18 cellular contexts compared by ENCODE assay signal in the genomic region with DNA sequence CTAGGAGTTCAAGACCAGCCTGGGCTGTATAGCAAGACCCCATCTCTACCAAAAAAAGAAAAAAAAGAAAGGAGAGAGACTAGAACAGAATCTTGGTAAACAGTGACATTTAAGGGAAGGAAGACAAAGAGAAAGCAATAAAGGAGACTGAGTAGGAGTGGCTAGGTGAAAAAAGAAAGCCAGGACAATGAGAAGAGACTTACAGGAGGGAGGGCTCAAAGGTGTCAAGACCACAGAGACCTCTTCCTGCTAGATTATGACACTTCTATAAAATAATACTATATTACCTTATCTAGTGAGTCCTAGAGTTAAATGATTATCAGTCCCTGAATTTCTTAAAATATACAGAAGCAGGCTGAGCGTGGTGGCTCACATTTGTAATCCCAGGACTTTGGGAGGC. TPM values are rescaled to one million over a fixed set of nuclear protein-coding genes. Genes with fewer than 3 reads are reported as not detected.
DNase-seq lines count a peak whose midpoint lies in the region; ATAC-seq and TF ChIP-seq lines count a peak whose summit lies in the region.
"Had no signal": no experiment of that assay in that cellular context is flagged by ENCODE, and none has a peak within 500 bp of the region (broad histone marks: within the 10 kb centered on the region; RNA-seq: fewer than 3 reads in every experiment).

No MANE protein-coding gene starts in this region.

- POLR2A ChIA-PET in activated CD4-positive, alpha-beta memory T cell treated with anti-CD3 and anti-CD28 coated beads, Interleukin-2, amount 10 ng/mL, durations not matched to agents 7 days and 5 days (lab: Charles Lee): no interaction called here
- POLR2A ChIA-PET in activated CD4-positive, alpha-beta memory T cell treated with anti-CD3 and anti-CD28 coated beads for 36 hours (lab: Charles Lee): no interaction called here
- POLR2A ChIA-PET in CD4-positive, alpha-beta memory T cell (lab: Charles Lee; ENCODE audit: partially characterized antibody): no interaction called here

- peak; percentile 80 to 86 for ATAC-seq in natural killer cell treated with Interleukin-12 subunit alpha and Interleukin-12 subunit beta and Interleukin-15 and Interleukin-18, amount 100 ng/mL, for 72 hours
- ATAC-seq in HG02623 (IDR thresholded peaks at IDR 0.05; ENCODE audit: unreplicated experiment): no peak
- ATAC-seq: GM12878 had no signal

- H3K4me3 ChIP-seq in CD4-positive, alpha-beta memory T cell (ENCODE audit: low read length in 2 of 2): no peak overlapping the region
- H3K4me3 ChIP-seq: GM12878 had no signal

- H3K27ac Mint-ChIP-seq in activated CD4-positive, alpha-beta memory T cell treated with anti-CD3 and anti-CD28 coated beads, Interleukin-2, amount 10 ng/mL, durations not matched to agents 7 days and 5 days: peak overlapping the region; percentile 30
- H3K27ac Mint-ChIP-seq in activated CD4-positive, alpha-beta memory T cell treated with anti-CD3 and anti-CD28 coated beads for 36 hours: no peak overlapping the region
- H3K27ac Mint-ChIP-seq in CD4-positive, alpha-beta memory T cell: peak overlapping the region in 6 of 7 donors; percentile 17 to 86 (median 41)
- H3K27ac Mint-ChIP-seq in activated naive CD8-positive, alpha-beta T cell treated with anti-CD3 and anti-CD28 coated beads for 36 hours: peak overlapping the region; percentile 57
- H3K27ac Mint-ChIP-seq in natural killer cell treated with Interleukin-12 subunit alpha and Interleukin-12 subunit beta and Interleukin-15 and Interleukin-18, amount 100 ng/mL, for 72 hours: peak overlapping the region; percentile 63 to 74
- no peak overlapping the region for H3K27ac Mint-ChIP-seq in endothelial cell (ENCODE audit: unreplicated experiment)

- no peak for DNase-seq in activated CD4-positive, alpha-beta memory T cell treated with anti-CD3 and anti-CD28 coated beads, Interleukin-2, amount 10 ng/mL, durations not matched to agents 7 days and 5 days
- no peak for DNase-seq in activated CD4-positive, alpha-beta memory T cell treated with anti-CD3 and anti-CD28 coated beads for 36 hours
- DNase-seq in CD4-positive, alpha-beta memory T cell: peak in 1 of 5 donors; percentile 4
- no peak for DNase-seq in activated naive CD8-positive, alpha-beta T cell treated with anti-CD3 and anti-CD28 coated beads for 36 hours
- no peak for DNase-seq in natural killer cell treated with Interleukin-12 subunit alpha and Interleukin-12 subunit beta and Interleukin-15 and Interleukin-18, amount 100 ng/mL, for 72 hours (ENCODE audit: low spot score)
- DNase-seq in NCI-H345 treated with DMSO at 0.1 percent for 48 hours (lab: John Stamatoyannopoulos, UW; ENCODE audit: unreplicated experiment) (no peak), endothelial cell (ENCODE audit: low spot score) (no peak)
- DNase-seq: C1 segment of cervical spinal cord, DMS79, HCEC 1CT, Karpas-422, MM.1S, NCI-H1105, NCI-H187 treated with DMSO at 0.1 percent for 48 hours, NCI-H446 treated with DMSO at 0.1 percent for 48 hours, NCI-H774 had no signal

- no peaks in the 10 kb centered on the region for H3K4me1 ChIP-seq in CD4-positive, alpha-beta memory T cell (ENCODE audit: insufficient read depth, low read length)

- H3K9me3 Mint-ChIP-seq in activated CD4-positive, alpha-beta memory T cell treated with anti-CD3 and anti-CD28 coated beads, Interleukin-2, amount 10 ng/mL, durations not matched to agents 7 days and 5 days: no peaks in the 10 kb centered on the region
- H3K9me3 Mint-ChIP-seq in activated CD4-positive, alpha-beta memory T cell treated with anti-CD3 and anti-CD28 coated beads for 36 hours: no peaks in the 10 kb centered on the region
- H3K9me3 Mint-ChIP-seq in CD4-positive, alpha-beta memory T cell: no peaks in the 10 kb centered on the region
- H3K9me3 Mint-ChIP-seq in activated naive CD8-positive, alpha-beta T cell treated with anti-CD3 and anti-CD28 coated beads for 36 hours: no peaks in the 10 kb centered on the region
- H3K9me3 Mint-ChIP-seq in natural killer cell treated with Interleukin-12 subunit alpha and Interleukin-12 subunit beta and Interleukin-15 and Interleukin-18, amount 100 ng/mL, for 72 hours: no peaks in the 10 kb centered on the region
- H3K9me3 Mint-ChIP-seq in endothelial cell (ENCODE audit: unreplicated experiment): no peaks in the 10 kb centered on the region

- intact Hi-C loops in activated CD4-positive, alpha-beta memory T cell treated with anti-CD3 and anti-CD28 coated beads for 36 hours (cut with micrococcal nuclease): no loop called here
- intact Hi-C loops in CD4-positive, alpha-beta memory T cell (cut with micrococcal nuclease): no loop called here

- H3K27me3 Mint-ChIP-seq in activated CD4-positive, alpha-beta memory T cell treated with anti-CD3 and anti-CD28 coated beads, Interleukin-2, amount 10 ng/mL, durations not matched to agents 7 days and 5 days: no peaks in the 10 kb centered on the region
- no peaks in the 10 kb centered on the region for H3K27me3 Mint-ChIP-seq in activated CD4-positive, alpha-beta memory T cell treated with anti-CD3 and anti-CD28 coated beads for 36 hours
- H3K27me3 Mint-ChIP-seq in CD4-positive, alpha-beta memory T cell: no peaks in the 10 kb centered on the region
- H3K27me3 Mint-ChIP-seq in activated naive CD8-positive, alpha-beta T cell treated with anti-CD3 and anti-CD28 coated beads for 36 hours: no peaks in the 10 kb centered on the region
- H3K27me3 Mint-ChIP-seq in natural killer cell treated with Interleukin-12 subunit alpha and Interleukin-12 subunit beta and Interleukin-15 and Interleukin-18, amount 100 ng/mL, for 72 hours: no peaks in the 10 kb centered on the region
- peaks cover 2% of the 10 kb centered on the region for H3K27me3 Mint-ChIP-seq in endothelial cell (ENCODE audit: unreplicated experiment)

- peaks cover 6% of the 10 kb centered on the region for H3K4me1 Mint-ChIP-seq in activated CD4-positive, alpha-beta memory T cell treated with anti-CD3 and anti-CD28 coated beads, Interleukin-2, amount 10 ng/mL, durations not matched to agents 7 days and 5 days
- H3K4me1 Mint-ChIP-seq in activated CD4-positive, alpha-beta memory T cell treated with anti-CD3 and anti-CD28 coated beads for 36 hours (ENCODE audit: low read depth): no peaks in the 10 kb centered on the region
- H3K4me1 Mint-ChIP-seq in CD4-positive, alpha-beta memory T cell: peaks cover 2 to 7% (median 4%) of the 10 kb centered on the region in 4 donors
- peaks cover 3% of the 10 kb centered on the region for H3K4me1 Mint-ChIP-seq in activated naive CD8-positive, alpha-beta T cell treated with anti-CD3 and anti-CD28 coated beads for 36 hours
- H3K4me1 Mint-ChIP-seq in natural killer cell treated with Interleukin-12 subunit alpha and Interleukin-12 subunit beta and Interleukin-15 and Interleukin-18, amount 100 ng/mL, for 72 hours (ENCODE audit: low read depth in 2 of 2): peaks cover 9 to 12% of the 10 kb centered on the region in 2 donors
- no peaks in the 10 kb centered on the region for H3K4me1 Mint-ChIP-seq in endothelial cell (ENCODE audit: unreplicated experiment)

- H3K4me3 Mint-ChIP-seq in activated CD4-positive, alpha-beta memory T cell treated with anti-CD3 and anti-CD28 coated beads, Interleukin-2, amount 10 ng/mL, durations not matched to agents 7 days and 5 days: no peak overlapping the region
- H3K4me3 Mint-ChIP-seq in activated CD4-positive, alpha-beta memory T cell treated with anti-CD3 and anti-CD28 coated beads for 36 hours: no peak overlapping the region
- H3K4me3 Mint-ChIP-seq in CD4-positive, alpha-beta memory T cell: peak overlapping the region in 4 of 8 donors; percentile 10 to 60 (median 47)
- no peak overlapping the region for H3K4me3 Mint-ChIP-seq in activated naive CD8-positive, alpha-beta T cell treated with anti-CD3 and anti-CD28 coated beads for 36 hours
- H3K4me3 Mint-ChIP-seq in natural killer cell treated with Interleukin-12 subunit alpha and Interleukin-12 subunit beta and Interleukin-15 and Interleukin-18, amount 100 ng/mL, for 72 hours: peak overlapping the region; percentile 65
- H3K4me3 Mint-ChIP-seq in endothelial cell (ENCODE audit: unreplicated experiment): no peak overlapping the region

- no peak for TF ChIP-seq CTCF in endothelial cell (IDR thresholded peaks at IDR 0.05; ENCODE audit: unreplicated experiment)

- CTCF ChIA-PET in activated CD4-positive, alpha-beta memory T cell treated with anti-CD3 and anti-CD28 coated beads, Interleukin-2, amount 10 ng/mL, durations not matched to agents 7 days and 5 days (lab: Charles Lee): no interaction called here
- CTCF ChIA-PET in activated CD4-positive, alpha-beta memory T cell treated with anti-CD3 and anti-CD28 coated beads for 36 hours (lab: Charles Lee): no interaction called here
- CTCF ChIA-PET in CD4-positive, alpha-beta memory T cell (lab: Charles Lee; ENCODE audit: partially characterized antibody): interaction anchor here (1.2 kb wide), 1 partner anchor 31 kb away, joined by 4 read pairs; no protein-coding TSS in a partner anchor

- no peak overlapping the region for H3K27ac ChIP-seq in CD4-positive, alpha-beta memory T cell (ENCODE audit: low read depth, low read length)

- H3K36me3 Mint-ChIP-seq in activated CD4-positive, alpha-beta memory T cell treated with anti-CD3 and anti-CD28 coated beads, Interleukin-2, amount 10 ng/mL, durations not matched to agents 7 days and 5 days (ENCODE audit: low read depth): peaks cover 18% of the 10 kb centered on the region
- peaks cover 9% of the 10 kb centered on the region for H3K36me3 Mint-ChIP-seq in activated CD4-positive, alpha-beta memory T cell treated with anti-CD3 and anti-CD28 coated beads for 36 hours
- peaks cover 15 to 23% of the 10 kb centered on the region in 2 donors for H3K36me3 Mint-ChIP-seq in CD4-positive, alpha-beta memory T cell
- H3K36me3 Mint-ChIP-seq in activated naive CD8-positive, alpha-beta T cell treated with anti-CD3 and anti-CD28 coated beads for 36 hours: peaks cover 4% of the 10 kb centered on the region
- H3K36me3 Mint-ChIP-seq in natural killer cell treated with Interleukin-12 subunit alpha and Interleukin-12 subunit beta and Interleukin-15 and Interleukin-18, amount 100 ng/mL, for 72 hours: peaks cover 1% of the 10 kb centered on the region
- H3K36me3 Mint-ChIP-seq in endothelial cell (ENCODE audit: low read depth, unreplicated experiment): peaks cover 7% of the 10 kb centered on the region

- peaks cover 6% of the 10 kb centered on the region for H3K36me3 ChIP-seq in CD4-positive, alpha-beta memory T cell (ENCODE audit: insufficient read depth, low read length)

- no peaks in the 10 kb centered on the region for H3K9me3 ChIP-seq in CD4-positive, alpha-beta memory T cell (ENCODE audit: control insufficient read depth in 1 of 2, low read length in 2 of 2)

- H3K27me3 ChIP-seq in CD4-positive, alpha-beta memory T cell (ENCODE audit: insufficient read depth, low read length): no peaks in the 10 kb centered on the region

RNA-seq across cellular contexts. Expression of a gene that starts 10.1 kb away (rescaled TPM):
- total RNA-seq in activated CD4-positive, alpha-beta memory T cell treated with anti-CD3 and anti-CD28 coated beads, Interleukin-2, amount 10 ng/mL, durations not matched to agents 7 days and 5 days: 100 to 1,000 TPM; 117 to 123 TPM
- 100 to 1,000 TPM; 191 to 198 TPM for total RNA-seq in activated CD4-positive, alpha-beta memory T cell treated with anti-CD3 and anti-CD28 coated beads for 36 hours
- total RNA-seq in CD4-positive, alpha-beta memory T cell: 100 to 1,000 TPM in 1 of 2 experiments, 10 to 100 TPM in 1; 98.7 to 116 TPM
- polyA plus RNA-seq in CD4-positive, alpha-beta memory T cell: 10 to 100 TPM; 30.5 to 59.8 TPM
- 100 to 1,000 TPM; 222 to 237 TPM for total RNA-seq in activated naive CD8-positive, alpha-beta T cell treated with anti-CD3 and anti-CD28 coated beads for 36 hours
- total RNA-seq in natural killer cell treated with Interleukin-12 subunit alpha and Interleukin-12 subunit beta and Interleukin-15 and Interleukin-18, amount 100 ng/mL, for 72 hours: 100 to 1,000 TPM; 134 to 136 TPM
- total RNA-seq in endothelial cell (ENCODE audit: unreplicated experiment): 80.9 TPM

RNA-seq across cellular contexts. Expression of a gene that starts 33.2 kb away (rescaled TPM):
- 10 to 100 TPM; 19.1 to 20.6 TPM for total RNA-seq in activated CD4-positive, alpha-beta memory T cell treated with anti-CD3 and anti-CD28 coated beads, Interleukin-2, amount 10 ng/mL, durations not matched to agents 7 days and 5 days
- 10 to 100 TPM; 20.5 to 25.8 TPM for total RNA-seq in activated CD4-positive, alpha-beta memory T cell treated with anti-CD3 and anti-CD28 coated beads for 36 hours
- total RNA-seq in CD4-positive, alpha-beta memory T cell: 10 to 100 TPM; 11.4 to 14.1 TPM
- polyA plus RNA-seq in CD4-positive, alpha-beta memory T cell: 10 to 100 TPM; 11.2 to 15.9 TPM
- total RNA-seq in activated naive CD8-positive, alpha-beta T cell treated with anti-CD3 and anti-CD28 coated beads for 36 hours: 10 to 100 TPM; 23.6 to 26.1 TPM
- 10 to 100 TPM; 29.8 to 32.2 TPM for total RNA-seq in natural killer cell treated with Interleukin-12 subunit alpha and Interleukin-12 subunit beta and Interleukin-15 and Interleukin-18, amount 100 ng/mL, for 72 hours
- total RNA-seq in endothelial cell (ENCODE audit: unreplicated experiment): 17.5 TPM

RNA-seq across cellular contexts. Expression of a gene that starts 37.6 kb away (rescaled TPM):
- total RNA-seq in activated CD4-positive, alpha-beta memory T cell treated with anti-CD3 and anti-CD28 coated beads, Interleukin-2, amount 10 ng/mL, durations not matched to agents 7 days and 5 days: 10 to 100 TPM; 54.9 to 55.5 TPM
- 10 to 100 TPM; 77.6 to 79.2 TPM for total RNA-seq in activated CD4-positive, alpha-beta memory T cell treated with anti-CD3 and anti-CD28 coated beads for 36 hours
- total RNA-seq in CD4-positive, alpha-beta memory T cell: 10 to 100 TPM; 46.0 to 48.5 TPM
- polyA plus RNA-seq in CD4-positive, alpha-beta memory T cell: 10 to 100 TPM; 72.4 to 88.8 TPM
- 10 to 100 TPM; 78.5 to 81.4 TPM for total RNA-seq in activated naive CD8-positive, alpha-beta T cell treated with anti-CD3 and anti-CD28 coated beads for 36 hours
- total RNA-seq in natural killer cell treated with Interleukin-12 subunit alpha and Interleukin-12 subunit beta and Interleukin-15 and Interleukin-18, amount 100 ng/mL, for 72 hours: 10 to 100 TPM; 47.5 to 53.8 TPM
- total RNA-seq in endothelial cell (ENCODE audit: unreplicated experiment): 60.3 TPM

Comparison
In these comparisons a context has a peak if more than half of its experiments do, and no peak if none do; other contexts are left out.
1. H3K27ac Mint-ChIP-seq: peak in activated CD4-positive, alpha-beta memory T cell treated with anti-CD3 and anti-CD28 coated beads, Interleukin-2, amount 10 ng/mL, durations not matched to agents 7 days and 5 days (single experiment), CD4-positive, alpha-beta memory T cell (6 of 7), activated naive CD8-positive, alpha-beta T cell treated with anti-CD3 and anti-CD28 coated beads for 36 hours (single experiment) and natural killer cell treated with Interleukin-12 subunit alpha and Interleukin-12 subunit beta and Interleukin-15 and Interleukin-18, amount 100 ng/mL, for 72 hours (2 of 2); none in activated CD4-positive, alpha-beta memory T cell treated with anti-CD3 and anti-CD28 coated beads for 36 hours (single experiment) and endothelial cell (single experiment).